ENCODE assay signal across 9 cellular contexts in the genomic region with DNA sequence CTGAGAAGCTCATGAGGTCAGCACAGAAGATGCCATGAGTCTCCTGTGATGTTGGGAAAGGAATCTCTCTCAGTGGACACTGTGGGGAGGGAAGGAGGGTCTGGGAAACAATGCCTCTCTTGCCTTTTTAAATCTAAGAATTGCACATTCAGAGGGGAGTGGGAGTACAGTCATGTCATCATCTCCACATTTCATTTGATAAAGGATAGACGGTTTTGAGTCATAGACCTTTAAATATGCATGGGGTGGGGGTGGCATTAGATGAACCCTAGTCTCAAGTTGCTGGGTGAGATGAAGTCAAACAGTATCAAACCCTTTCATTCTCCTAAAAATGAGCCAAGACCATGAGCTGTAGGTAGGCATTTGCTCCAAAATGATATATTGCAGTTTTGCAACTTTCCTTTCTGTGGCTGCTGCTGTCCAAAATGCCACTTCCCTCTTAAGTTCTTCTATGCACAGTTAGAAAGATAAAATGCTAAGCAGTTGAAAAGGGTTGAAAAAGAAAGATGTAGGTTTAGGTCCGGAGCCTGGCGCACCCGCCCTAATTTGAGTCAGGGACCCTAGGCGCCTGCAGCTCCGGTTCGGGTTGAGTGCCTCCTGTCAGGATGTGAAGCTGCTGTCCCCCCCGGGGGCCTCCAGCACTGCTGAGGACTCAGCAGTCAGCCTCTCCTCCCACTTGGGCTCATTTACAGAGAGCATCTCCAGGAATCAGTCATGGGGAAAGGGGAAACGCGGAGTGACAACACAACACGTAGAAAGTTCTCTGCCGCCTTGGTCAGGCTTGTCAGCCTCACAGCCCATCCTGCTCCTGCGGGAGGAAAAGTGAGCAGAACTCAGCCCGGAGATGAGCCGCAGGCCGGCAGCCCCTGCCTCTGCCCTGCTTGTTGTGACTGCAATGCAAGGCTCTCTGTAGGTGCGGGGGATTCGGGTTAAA.
DNase-seq lines count a peak whose midpoint lies in the region; ATAC-seq, FAIRE-seq and TF ChIP-seq lines count a peak whose summit lies in the region.
"Had no signal": no experiment of that assay in that cellular context is flagged by ENCODE, and none has a peak within 500 bp of the region (broad histone marks: within the 10 kb centered on the region; RNA-seq: fewer than 3 reads in every experiment).

No MANE protein-coding gene starts in this region.

- no peaks in the 10 kb centered on the region for H3K36me3 Mint-ChIP-seq in activated T-helper 1 cell treated with anti-CD3 and anti-CD28 coated beads, Interleukin-12 subunit alpha, Interleukin-12 subunit beta, Interleukin-2, Interleukin-4 antibody, amounts not matched to agents 30 ng/mL and 10 ng/mL and 1 ng/mL, durations not matched to agents 14 hours and 24 hours and 36 hours (ENCODE audit: low read depth)
- H3K36me3 Mint-ChIP-seq in WTC11, result peaks cover 1% of the 10 kb centered on the region; the same call in 1 of the 2 replicates
- H3K36me3 Mint-ChIP-seq in chondrocyte (ENCODE audit: low read depth), result no peaks in the 10 kb centered on the region

- H3K27me3 Mint-ChIP-seq in activated T-helper 1 cell treated with anti-CD3 and anti-CD28 coated beads, Interleukin-12 subunit alpha, Interleukin-12 subunit beta, Interleukin-2, Interleukin-4 antibody, amounts not matched to agents 30 ng/mL and 10 ng/mL and 1 ng/mL, durations not matched to agents 14 hours and 24 hours and 36 hours (ENCODE audit: insufficient read depth), result no peaks in the 10 kb centered on the region
- H3K27me3 Mint-ChIP-seq in WTC11 (ENCODE audit: low read depth), result no peaks in the 10 kb centered on the region
- no peaks in the 10 kb centered on the region for H3K27me3 Mint-ChIP-seq in chondrocyte (ENCODE audit: low read depth)

- H3K27me3 ChIP-seq in right atrium auricular region, result no peaks in the 10 kb centered on the region

- no peaks in the 10 kb centered on the region for H3K36me3 ChIP-seq in right atrium auricular region

- peak; percentile 68 for FAIRE-seq in GM19239 (lab: Jason Lieb, UNC)

- no peaks in the 10 kb centered on the region for H3K4me1 ChIP-seq in right atrium auricular region

- no peaks in the 10 kb centered on the region for H3K9me3 ChIP-seq in right atrium auricular region

- H3K9me3 Mint-ChIP-seq in activated T-helper 1 cell treated with anti-CD3 and anti-CD28 coated beads, Interleukin-12 subunit alpha, Interleukin-12 subunit beta, Interleukin-2, Interleukin-4 antibody, amounts not matched to agents 30 ng/mL and 10 ng/mL and 1 ng/mL, durations not matched to agents 14 hours and 24 hours and 36 hours, result no peaks in the 10 kb centered on the region
- H3K9me3 Mint-ChIP-seq in WTC11 (peaks cover 19% of the 10 kb centered on the region), chondrocyte (ENCODE audit: low read depth) (no peaks in the 10 kb centered on the region)
- H3K9me3 Mint-ChIP-seq: neural crest cell had no signal

- H3K4me3 ChIP-seq in NB4 (ENCODE audit: low read depth, low read length) (peak overlapping the region; percentile 60), right atrium auricular region (peak overlapping the region in 1 of 2 donors; percentile 43)

- H3K27ac Mint-ChIP-seq in activated T-helper 1 cell treated with anti-CD3 and anti-CD28 coated beads, Interleukin-12 subunit alpha, Interleukin-12 subunit beta, Interleukin-2, Interleukin-4 antibody, amounts not matched to agents 30 ng/mL and 10 ng/mL and 1 ng/mL, durations not matched to agents 14 hours and 24 hours and 36 hours, result peak overlapping the region; percentile 93
- H3K27ac Mint-ChIP-seq in WTC11 (no peak overlapping the region), chondrocyte (ENCODE audit: unreplicated experiment) (no peak overlapping the region)

- intact Hi-C loops in activated T-helper 1 cell treated with anti-CD3 and anti-CD28 coated beads, Interleukin-12 subunit alpha, Interleukin-12 subunit beta, Interleukin-2, Interleukin-4 antibody, amounts not matched to agents 30 ng/mL and 10 ng/mL and 1 ng/mL, durations not matched to agents 14 hours and 24 hours and 36 hours (cut with micrococcal nuclease), result loop anchor here (1.0 to 5.0 kb wide), 6 partner anchors 17 to 641 kb away; a partner anchor contains a TSS

- DNase-seq in GM19239 (ENCODE audit: insufficient read length, low spot score), result peak; percentile 19
- peak; percentile 63 for DNase-seq in NB4 (ENCODE audit: low read depth)
- peak; percentile 26 for DNase-seq in activated T-helper 1 cell treated with anti-CD3 and anti-CD28 coated beads, Interleukin-12 subunit alpha, Interleukin-12 subunit beta, Interleukin-2, Interleukin-4 antibody, amounts not matched to agents 30 ng/mL and 10 ng/mL and 1 ng/mL, durations not matched to agents 14 hours and 24 hours and 36 hours (ENCODE audit: low spot score)
- DNase-seq in right atrium auricular region (ENCODE audit: low spot score), result no peak
- DNase-seq in stimulated activated CD4-positive, alpha-beta T cell treated with anti-CD3 and anti-CD28 coated beads, Interleukin-4, amount 100 ng/mL, for 1 hour, result peak; percentile 35
- DNase-seq in WTC11 (ENCODE audit: low spot score), result no peak
- no peak for DNase-seq in GDM1 (lab: John Stamatoyannopoulos, UW)
- DNase-seq in chondrocyte (ENCODE audit: low spot score), result no peak

- CTCF ChIA-PET in WTC11 (lab: Charles Lee), result no interaction called here

- POLR2A ChIA-PET in WTC11 (lab: Charles Lee), result no interaction called here

- no peak for TF ChIP-seq POLR2A in NB4 (IDR thresholded peaks at IDR 0.05; ENCODE audit: extremely low read depth, insufficient read length)

- H3K27ac ChIP-seq in right atrium auricular region, result peak overlapping the region; percentile 16 to 29

- H3K4me3 Mint-ChIP-seq in activated T-helper 1 cell treated with anti-CD3 and anti-CD28 coated beads, Interleukin-12 subunit alpha, Interleukin-12 subunit beta, Interleukin-2, Interleukin-4 antibody, amounts not matched to agents 30 ng/mL and 10 ng/mL and 1 ng/mL, durations not matched to agents 14 hours and 24 hours and 36 hours, result peak overlapping the region; percentile 84
- H3K4me3 Mint-ChIP-seq in WTC11 (no peak overlapping the region), chondrocyte (ENCODE audit: unreplicated experiment) (no peak overlapping the region)
- H3K4me3 Mint-ChIP-seq: neural crest cell had no signal

- TF ChIP-seq CTCF in NB4 (IDR thresholded peaks at IDR 0.05; ENCODE audit: low read depth, low read length), result no peak
- no peak for TF ChIP-seq CTCF in right atrium auricular region (IDR thresholded peaks at IDR 0.05)
- TF ChIP-seq CTCF in WTC11 (IDR thresholded peaks at IDR 0.05), result no peak
- no peak for TF ChIP-seq CTCF in chondrocyte (IDR thresholded peaks at IDR 0.05)

- H3K4me1 Mint-ChIP-seq in activated T-helper 1 cell treated with anti-CD3 and anti-CD28 coated beads, Interleukin-12 subunit alpha, Interleukin-12 subunit beta, Interleukin-2, Interleukin-4 antibody, amounts not matched to agents 30 ng/mL and 10 ng/mL and 1 ng/mL, durations not matched to agents 14 hours and 24 hours and 36 hours (ENCODE audit: low read depth), result peaks cover 64% of the 10 kb centered on the region
- H3K4me1 Mint-ChIP-seq in WTC11 (peaks cover 8% of the 10 kb centered on the region; the same call in 1 of the 2 replicates), chondrocyte (ENCODE audit: low read depth) (peaks cover 26% of the 10 kb centered on the region)
- H3K4me1 Mint-ChIP-seq: neural crest cell had no signal

- ATAC-seq in WTC11, result no peak; the same call in 1 of the 2 replicates

TF ChIP-seq in WTC11, 78 proteins besides CTCF, POLR2A, EP300 and RAD21 (continues in another document):
- TF ChIP-seq, protein P1, sequence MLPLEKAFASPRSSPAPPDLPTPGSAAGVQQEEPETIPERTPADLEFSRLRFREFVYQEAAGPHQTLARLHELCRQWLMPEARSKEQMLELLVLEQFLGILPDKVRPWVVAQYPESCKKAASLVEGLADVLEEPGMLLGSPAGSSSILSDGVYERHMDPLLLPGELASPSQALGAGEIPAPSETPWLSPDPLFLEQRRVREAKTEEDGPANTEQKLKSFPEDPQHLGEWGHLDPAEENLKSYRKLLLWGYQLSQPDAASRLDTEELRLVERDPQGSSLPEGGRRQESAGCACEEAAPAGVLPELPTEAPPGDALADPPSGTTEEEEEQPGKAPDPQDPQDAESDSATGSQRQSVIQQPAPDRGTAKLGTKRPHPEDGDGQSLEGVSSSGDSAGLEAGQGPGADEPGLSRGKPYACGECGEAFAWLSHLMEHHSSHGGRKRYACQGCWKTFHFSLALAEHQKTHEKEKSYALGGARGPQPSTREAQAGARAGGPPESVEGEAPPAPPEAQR (CRISPR knock-in tag; IDR thresholded peaks at IDR 0.05), result no peak
- TF ChIP-seq, protein P2, sequence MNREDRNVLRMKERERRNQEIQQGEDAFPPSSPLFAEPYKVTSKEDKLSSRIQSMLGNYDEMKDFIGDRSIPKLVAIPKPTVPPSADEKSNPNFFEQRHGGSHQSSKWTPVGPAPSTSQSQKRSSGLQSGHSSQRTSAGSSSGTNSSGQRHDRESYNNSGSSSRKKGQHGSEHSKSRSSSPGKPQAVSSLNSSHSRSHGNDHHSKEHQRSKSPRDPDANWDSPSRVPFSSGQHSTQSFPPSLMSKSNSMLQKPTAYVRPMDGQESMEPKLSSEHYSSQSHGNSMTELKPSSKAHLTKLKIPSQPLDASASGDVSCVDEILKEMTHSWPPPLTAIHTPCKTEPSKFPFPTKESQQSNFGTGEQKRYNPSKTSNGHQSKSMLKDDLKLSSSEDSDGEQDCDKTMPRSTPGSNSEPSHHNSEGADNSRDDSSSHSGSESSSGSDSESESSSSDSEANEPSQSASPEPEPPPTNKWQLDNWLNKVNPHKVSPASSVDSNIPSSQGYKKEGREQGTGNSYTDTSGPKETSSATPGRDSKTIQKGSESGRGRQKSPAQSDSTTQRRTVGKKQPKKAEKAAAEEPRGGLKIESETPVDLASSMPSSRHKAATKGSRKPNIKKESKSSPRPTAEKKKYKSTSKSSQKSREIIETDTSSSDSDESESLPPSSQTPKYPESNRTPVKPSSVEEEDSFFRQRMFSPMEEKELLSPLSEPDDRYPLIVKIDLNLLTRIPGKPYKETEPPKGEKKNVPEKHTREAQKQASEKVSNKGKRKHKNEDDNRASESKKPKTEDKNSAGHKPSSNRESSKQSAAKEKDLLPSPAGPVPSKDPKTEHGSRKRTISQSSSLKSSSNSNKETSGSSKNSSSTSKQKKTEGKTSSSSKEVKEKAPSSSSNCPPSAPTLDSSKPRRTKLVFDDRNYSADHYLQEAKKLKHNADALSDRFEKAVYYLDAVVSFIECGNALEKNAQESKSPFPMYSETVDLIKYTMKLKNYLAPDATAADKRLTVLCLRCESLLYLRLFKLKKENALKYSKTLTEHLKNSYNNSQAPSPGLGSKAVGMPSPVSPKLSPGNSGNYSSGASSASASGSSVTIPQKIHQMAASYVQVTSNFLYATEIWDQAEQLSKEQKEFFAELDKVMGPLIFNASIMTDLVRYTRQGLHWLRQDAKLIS (CRISPR knock-in tag; IDR thresholded peaks at IDR 0.05; ENCODE audit: borderline replicate concordance), result no peak
- TF ChIP-seq ZNF317 (CRISPR knock-in tag; IDR thresholded peaks at IDR 0.05; ENCODE audit: borderline replicate concordance, low read depth), result no peak
- no peak for TF ChIP-seq ZNF232 (CRISPR knock-in tag; IDR thresholded peaks at IDR 0.05)

Comparison
In these comparisons a context has a peak if more than half of its experiments do, and no peak if none do; other contexts are left out.
1. DNase-seq: peak in GM19239 (single experiment), NB4 (single experiment), activated T-helper 1 cell treated with anti-CD3 and anti-CD28 coated beads, Interleukin-12 subunit alpha, Interleukin-12 subunit beta, Interleukin-2, Interleukin-4 antibody, amounts not matched to agents 30 ng/mL and 10 ng/mL and 1 ng/mL, durations not matched to agents 14 hours and 24 hours and 36 hours (single experiment) and stimulated activated CD4-positive, alpha-beta T cell treated with anti-CD3 and anti-CD28 coated beads, Interleukin-4, amount 100 ng/mL, for 1 hour (single experiment); none in right atrium auricular region (single experiment), WTC11 (single experiment), GDM1 (single experiment) and chondrocyte (single experiment).